Comparison of ENCODE assay signal across 15 cellular contexts in genomic region chr17:44915321-44915726, GRCh38. TPM values are rescaled to one million over a fixed set of nuclear protein-coding genes. Genes with fewer than 3 reads are reported as not detected.
DNase-seq lines count a peak whose midpoint lies in the region; ATAC-seq, FAIRE-seq and TF ChIP-seq lines count a peak whose summit lies in the region.
"Had no signal": no experiment of that assay in that cellular context is flagged by ENCODE, and none has a peak within 500 bp of the region (broad histone marks: within the 10 kb centered on the region; RNA-seq: fewer than 3 reads in every experiment).

TSS of gene GFAP (minus strand) at chr17:44915500. CDS start at chr17:44915486, 14 bp downstream.

- peak within 1 kb of the TSS; percentile 55; the same call in 2 of the 3 replicates for H3K4me2 ChIP-seq in A549

- no peaks in the 10 kb centered on the region for H3K36me3 ChIP-seq in rectal smooth muscle tissue (ENCODE audit: control insufficient read depth, insufficient read depth, low read length)
- H3K36me3 ChIP-seq: right lobe of liver, WERI-Rb-1 had no signal

- CTCF ChIA-PET in A549 (lab: Yijun Ruan, JAX): interaction anchor here (1.1 to 38.3 kb wide), 5 partner anchors 15 to 103 kb away, joined by 3 to 1853 read pairs (median 217); partner anchors contain the start of genes DCAKD, EFTUD2 and KIF18B

- H3K4me3 ChIP-seq in A549: no peak within 1 kb of the TSS
- H3K4me3 ChIP-seq in rectal smooth muscle tissue (ENCODE audit: low read length): no peak within 1 kb of the TSS
- H3K4me3 ChIP-seq: GM23248, right lobe of liver had no signal

- FAIRE-seq in A549 (lab: Jason Lieb, UNC): no peak
- FAIRE-seq: colon, D721Med had no signal

- DNase-seq in A549 (ENCODE audit: low read depth in 1 of 2, low spot score in 1 of 2) (no peak), anterior cingulate cortex (lab: John Stamatoyannopoulos, UW) (peak in 46 of 58 donors; percentile 24 to 85 (median 58)), islet precursor cell (peak; percentile 43), kidney glomerular epithelial cell (lab: John Stamatoyannopoulos, UW) (no peak), NCI-H146 (lab: John Stamatoyannopoulos, UW) (no peak)
- no peak for DNase-seq in NK-92 treated with Interleukin-12 subunit alpha and Interleukin-12 subunit beta, amount 100 ng/mL, for 24 hours (lab: John Stamatoyannopoulos, UW)
- DNase-seq: GM23248; NCI-H1105; stimulated activated naive B cell treated with anti-CD40 and anti-IgM and Interleukin-4, amounts not matched to agents 10 μg/mL and 1 μg/mL and 100 μg/mL, for 72 hours; WERI-Rb-1 had no signal

- ATAC-seq in A549 (no peak), esophagus mucosa (no peak)
- ATAC-seq: stimulated activated naive B cell treated with anti-CD40 and anti-IgM and Interleukin-4, amounts not matched to agents 10 μg/mL and 1 μg/mL and 100 μg/mL, for 72 hours had no signal

- no peak within 1 kb of the TSS for H3K9ac ChIP-seq in rectal smooth muscle tissue (ENCODE audit: low read length)
- H3K9ac ChIP-seq: GM23248 had no signal

- no peak for TF ChIP-seq EP300 in A549 (IDR thresholded peaks at IDR 0.05)

- WGBS in A549 (ENCODE audit: missing lambda C conversion rate): 81% methylated on average over 14 of the region's 17 CpGs

- TF ChIP-seq RAD21 in A549 (conservative IDR thresholded peaks at IDR 0.05 in 1 of 2, IDR thresholded peaks at IDR 0.05 in 1 of 2): no peak

- H3K27me3 ChIP-seq in rectal smooth muscle tissue (ENCODE audit: control insufficient read depth, insufficient read depth, low read length): peaks cover 5% of the 10 kb centered on the region
- H3K27me3 ChIP-seq: right lobe of liver had no signal

- H3K27ac ChIP-seq in A549: peak within 1 kb of the TSS; percentile 69 to 86
- H3K27ac ChIP-seq in rectal smooth muscle tissue (ENCODE audit: low read depth, low read length): peak within 1 kb of the TSS; percentile 46
- H3K27ac ChIP-seq: GM23248, right lobe of liver, WERI-Rb-1 had no signal

- H3K4me1 ChIP-seq in A549 (peaks cover 32% of the 10 kb centered on the region), rectal smooth muscle tissue (ENCODE audit: control insufficient read depth, insufficient read depth, low read length) (peaks cover 13% of the 10 kb centered on the region)

- no peak for TF ChIP-seq POLR2A in A549 (IDR thresholded peaks at IDR 0.05; ENCODE audit: low read length)

- no peak for TF ChIP-seq CTCF in A549 (IDR thresholded peaks at IDR 0.05)

- POLR2A ChIA-PET in A549 (lab: Yijun Ruan, JAX): no interaction called here

- H3K9me3 ChIP-seq in A549: no peaks in the 10 kb centered on the region
- H3K9me3 ChIP-seq: right lobe of liver had no signal

TF ChIP-seq in A549, 52 proteins besides CTCF, POLR2A, EP300 and RAD21:
- TF ChIP-seq KDM1A (IDR thresholded peaks at IDR 0.05; ENCODE audit: low read depth): no peak
- TF ChIP-seq ZC3H11A (IDR thresholded peaks at IDR 0.05): no peak
- no peak for TF ChIP-seq HOXB5 (CRISPR knock-in tag; IDR thresholded peaks at IDR 0.05)
- TF ChIP-seq MAZ (IDR thresholded peaks at IDR 0.05; ENCODE audit: borderline replicate concordance, low read depth, low read length): no peak

RNA-seq across cellular contexts. Expression of gene GFAP, which starts in this region (rescaled TPM):
- polyA plus RNA-seq in A549 (2011; rRNA removed) (1.8 and 2.1 TPM in 2 replicates), A549 (2017; fragmentation: RNase III; extraction: RNeasy Plus Mini Kit Qiagen cat#74134 plus additional on column Dnase treatment) (1.2 to 1.5 TPM (median 1.4 TPM) in 3 replicates)
- 2.6 and 2.8 TPM in 2 replicates for polyA plus RNA-seq in A549 (2012; cell fraction: cytosol; rRNA removed)
- 1.3 and 2.1 TPM in 2 replicates for polyA plus RNA-seq in A549 (2012; cell fraction: nucleus; rRNA removed)
- 0.83 and 1.6 TPM in 2 replicates for polyA minus RNA-seq in A549 (2011; rRNA and poly(A)+ RNA removed)
- not detected for total RNA-seq in esophagus mucosa
- total RNA-seq: GM23248 had no signal

Comparison
In these comparisons a context has a peak if more than half of its experiments do, and no peak if none do; other contexts are left out.
1. DNase-seq: peak in anterior cingulate cortex (46 of 58) and islet precursor cell (single experiment); none in A549 (0 of 2), NK-92 treated with Interleukin-12 subunit alpha and Interleukin-12 subunit beta, amount 100 ng/mL, for 24 hours (single experiment), kidney glomerular epithelial cell (single experiment) and NCI-H146 (single experiment).